9 cellular contexts compared by ENCODE assay signal in the genomic region with DNA sequence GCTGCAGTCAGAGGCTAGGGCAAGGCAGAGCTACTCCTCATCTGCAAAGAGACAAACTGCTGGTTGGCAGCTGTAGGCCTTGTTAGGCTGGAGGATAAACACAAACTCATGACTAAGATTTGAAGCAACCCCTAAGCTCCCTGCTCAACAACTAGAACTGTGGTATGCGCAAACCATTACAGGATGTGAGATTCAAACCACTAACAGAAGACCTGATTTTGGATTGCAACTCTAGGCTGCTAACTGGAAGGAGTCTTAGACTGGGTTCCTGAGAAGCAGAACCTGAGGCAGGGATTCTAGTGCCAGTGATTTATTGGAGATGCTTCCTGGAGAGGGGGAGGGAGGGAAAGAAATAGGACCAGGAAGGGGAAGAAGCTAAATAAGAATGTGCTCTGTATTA. TPM values are rescaled to one million over a fixed set of nuclear protein-coding genes. Genes with fewer than 3 reads are reported as not detected.
DNase-seq lines count a peak whose midpoint lies in the region; ATAC-seq, FAIRE-seq and TF ChIP-seq lines count a peak whose summit lies in the region.
"Had no signal": no experiment of that assay in that cellular context is flagged by ENCODE, and none has a peak within 500 bp of the region (broad histone marks: within the 10 kb centered on the region; RNA-seq: fewer than 3 reads in every experiment).

No MANE protein-coding gene starts in this region.

- H3K4me2 ChIP-seq in OCI-LY7 (ENCODE audit: low read length) = no peak overlapping the region

- DNase-seq in GM12892 (ENCODE audit: insufficient read length) (no peak), fibroblast of mammary gland (ENCODE audit: low read depth) (peak; percentile 8), OCI-LY7 (ENCODE audit: low spot score) (no peak), NCI-H510A (lab: John Stamatoyannopoulos, UW) (no peak), germinal center (ENCODE audit: low spot score) (no peak), Kasumi-1 (lab: John Stamatoyannopoulos, UW) (no peak)

- H3K79me2 ChIP-seq in OCI-LY7 (ENCODE audit: insufficient read depth, low read depth, low read length) = no peaks in the 10 kb centered on the region

- POLR2A ChIA-PET in OCI-LY7 (lab: Charles Lee) = interaction anchor here (1.1 to 1.9 kb wide), 2 partner anchors 11 to 12 kb away, joined by 4 to 5 read pairs; no protein-coding TSS in a partner anchor

- CTCF ChIA-PET in OCI-LY7 (lab: Charles Lee; ENCODE audit: unreplicated experiment) = no interaction called here

- H3K27ac ChIP-seq in OCI-LY7 (ENCODE audit: low read depth, low read length, poor library complexity, severe bottlenecking) = no peak overlapping the region

- no peak overlapping the region for H3K4me3 ChIP-seq in fibroblast of mammary gland (ENCODE audit: control insufficient read depth, low read depth, low read length)
- no peak overlapping the region for H3K4me3 ChIP-seq in OCI-LY7 (ENCODE audit: low read depth, low read length, poor library complexity, severe bottlenecking)
- H3K4me3 ChIP-seq: lung had no signal

- no peak for TF ChIP-seq POLR2A in GM12892 (IDR thresholded peaks at IDR 0.05; ENCODE audit: low read depth, low read length)

- H3K36me3 ChIP-seq in OCI-LY7 (ENCODE audit: insufficient read depth, low read length) = no peaks in the 10 kb centered on the region

- no peaks in the 10 kb centered on the region for H3K9me3 ChIP-seq in OCI-LY7 (ENCODE audit: low read length)

- H4K20me1 ChIP-seq in OCI-LY7 (ENCODE audit: insufficient read depth, low read length) = no peaks in the 10 kb centered on the region

- intact Hi-C loops in OCI-LY7 (cut with micrococcal nuclease; ENCODE audit: unreplicated experiment) = no loop called here

- no peaks in the 10 kb centered on the region for H3K9me2 ChIP-seq in OCI-LY7 (ENCODE audit: insufficient read depth, low read length)

- FAIRE-seq in GM12892 (lab: Jason Lieb, UNC) = peak; percentile 53

- ATAC-seq in GM21390 (IDR thresholded peaks at IDR 0.05; ENCODE audit: unreplicated experiment) = peak; percentile 84
- ATAC-seq in HG03469 (IDR thresholded peaks at IDR 0.05; ENCODE audit: unreplicated experiment) = peak; percentile 78

- no peak for TF ChIP-seq CTCF in fibroblast of mammary gland (conservative IDR thresholded peaks at IDR 0.05; ENCODE audit: control insufficient read depth, insufficient read depth, low read depth, low read length)
- TF ChIP-seq CTCF in OCI-LY7 (conservative IDR thresholded peaks at IDR 0.05; ENCODE audit: low read length) = no peak

- BruUV-seq in OCI-LY7 (replicated peaks; lab: Mats Ljungman, UMichigan) = no TSS peak

- H3K4me1 ChIP-seq in OCI-LY7 (ENCODE audit: insufficient read depth, low read length, poor library complexity, severe bottlenecking) = peaks cover 12% of the 10 kb centered on the region

- no peak overlapping the region for H2AFZ ChIP-seq in OCI-LY7 (ENCODE audit: low read length)

RNA-seq across cellular contexts. Expression of a gene that starts 22.5 kb away (rescaled TPM):
- 1.2 TPM for polyA plus RNA-seq in GM12892 (2012; ENCODE audit: missing spikeins)
- total RNA-seq in OCI-LY7 (2014; rRNA removed; shearing (Covaris generic)) = not detected in 2 replicates
- not detected in 2 replicates for total RNA-seq in OCI-LY7 (2022)
